Comparison of ENCODE assay signal across 10 cellular contexts in the genomic region with DNA sequence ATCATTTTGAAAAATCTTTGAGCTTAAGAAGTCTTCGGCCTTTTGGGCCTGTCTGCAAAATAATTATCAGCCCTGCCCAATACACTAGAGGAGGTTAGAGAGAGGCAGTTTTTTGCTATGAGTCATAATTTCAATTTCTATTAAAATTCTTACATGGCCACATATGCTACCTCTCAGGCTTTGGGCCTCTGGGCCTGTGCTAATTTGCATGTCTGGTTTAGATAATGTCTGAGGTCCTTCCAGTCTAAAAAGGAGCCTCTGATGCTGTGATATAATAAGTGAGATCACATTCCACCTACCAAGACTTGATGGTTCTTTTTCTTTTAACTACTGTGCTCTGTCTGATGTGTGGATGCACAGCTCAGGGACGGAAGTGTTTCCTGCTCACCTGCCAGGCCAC.
DNase-seq lines count a peak whose midpoint lies in the region; ATAC-seq, FAIRE-seq and TF ChIP-seq lines count a peak whose summit lies in the region.
"Had no signal": no experiment of that assay in that cellular context is flagged by ENCODE, and none has a peak within 500 bp of the region (broad histone marks: within the 10 kb centered on the region; RNA-seq: fewer than 3 reads in every experiment).

No MANE protein-coding gene starts in this region.

- TF ChIP-seq CTCF in kidney (IDR thresholded peaks at IDR 0.05; ENCODE audit: borderline replicate concordance, extremely low read depth, insufficient read depth): no peak

- FAIRE-seq in kidney (lab: Jason Lieb, UNC): no peak
- FAIRE-seq in frontal cortex (lab: Jason Lieb, UNC): no peak

- H3K9ac ChIP-seq in kidney (ENCODE audit: low read length in 2 of 2): no peak overlapping the region

- DNase-seq in iris pigment epithelial cell (ENCODE audit: low read depth) (peak; percentile 79), kidney (no peak), frontal cortex (ENCODE audit: low spot score in 2 of 2) (no peak), dermis blood vessel endothelial cell (no peak), SKM-1 treated with dmso at 0.1 percent for 144 hours (lab: John Stamatoyannopoulos, UW; ENCODE audit: unreplicated experiment) (no peak)
- DNase-seq: foreskin melanocyte, NCI-H82 had no signal

- H3K27ac ChIP-seq in kidney (ENCODE audit: low read depth in 2 of 2, low read length in 2 of 2): no peak overlapping the region

- no peaks in the 10 kb centered on the region for H3K4me1 ChIP-seq in kidney (ENCODE audit: control insufficient read depth in 1 of 2, insufficient read depth in 1 of 2, low read depth in 1 of 2, low read length in 2 of 2)

- H3K4me3 ChIP-seq in kidney (ENCODE audit: low read length in 2 of 2): no peak overlapping the region

- ATAC-seq in GM18508 (IDR thresholded peaks at IDR 0.05; ENCODE audit: insufficient read depth, unreplicated experiment) (peak; percentile 99), GM21529 (IDR thresholded peaks at IDR 0.05; ENCODE audit: unreplicated experiment) (peak; percentile 99), HG03442 (IDR thresholded peaks at IDR 0.05; ENCODE audit: unreplicated experiment) (peak; percentile 99)

- intact Hi-C loops in kidney (cut with DNase I): no loop called here

- peaks cover 0 to 3% of the 10 kb centered on the region in 2 donors for H3K36me3 ChIP-seq in kidney (ENCODE audit: control insufficient read depth in 1 of 2, insufficient read depth in 2 of 2, low read length in 2 of 2)

- H3K9me3 ChIP-seq in kidney (ENCODE audit: control insufficient read depth in 1 of 2, low read length in 2 of 2): no peaks in the 10 kb centered on the region
